ENCODE assay signal across 8 cellular contexts in genomic region chr11:32090774-32091370, GRCh38.
DNase-seq lines count a peak whose midpoint lies in the region; ATAC-seq and TF ChIP-seq lines count a peak whose summit lies in the region.

Gene RCN1, plus strand, starts transcription at chr11:32091074. Its CDS starts 123 bp downstream, at chr11:32091197.

- TF ChIP-seq CTCF in epithelial cell of esophagus (IDR thresholded peaks at IDR 0.05; ENCODE audit: insufficient read depth, low read depth, low read length, missing control alignments) = no peak

- H3K4me3 ChIP-seq in epithelial cell of esophagus (ENCODE audit: low read length) = peak within 1 kb of the TSS; percentile 74

- ATAC-seq in HG03045 (IDR thresholded peaks at IDR 0.05; ENCODE audit: unreplicated experiment) = peak; percentile 47

- TF ChIP-seq POLR2A in GM18526 (IDR thresholded peaks at IDR 0.05; ENCODE audit: extremely low read depth, insufficient read length) = peak; percentile 12

- peak; percentile 85 for DNase-seq in AG08395 (ENCODE audit: low spot score)
- DNase-seq in NCI-H524 treated with DMSO at 0.1 percent for 48 hours (lab: John Stamatoyannopoulos, UW) = peak; percentile 8
- peak; percentile 5 for DNase-seq in activated T-cell treated with anti-CD3 and anti-CD28 coated beads for 1 hour (ENCODE audit: low read depth)
- DNase-seq in epithelial cell of esophagus (ENCODE audit: low read depth) = peak; percentile 45
- peak; percentile 44 for DNase-seq in midbrain (lab: John Stamatoyannopoulos, UW)
- peak; percentile 13 to 24 for DNase-seq in stimulated activated CD8-positive, alpha-beta memory T cell treated with anti-CD3 and anti-CD28 coated beads, Interleukin-7, amount 100 ng/mL, for 48 hours (ENCODE audit: extremely low read depth in 1 of 2, low read depth in 1 of 2)

Comparison
In these comparisons a context has a peak if more than half of its experiments do, and no peak if none do; other contexts are left out.
1. Peak in every context shown above with its lines: DNase-seq, ATAC-seq and H3K4me3 ChIP-seq.
2. DNase-seq: peak in every context shown above with its lines; median percentile 85 in AG08395; 45 in epithelial cell of esophagus; 44 in midbrain; 18 in stimulated activated CD8-positive, alpha-beta memory T cell treated with anti-CD3 and anti-CD28 coated beads, Interleukin-7, amount 100 ng/mL, for 48 hours; 8 in NCI-H524 treated with DMSO at 0.1 percent for 48 hours; 5 in activated T-cell treated with anti-CD3 and anti-CD28 coated beads for 1 hour.